Comparison of ENCODE assay signal across 2 cellular contexts in genomic region chr6:108686896-108687295, GRCh38.
TF ChIP-seq lines count a peak whose summit lies in the region.

No MANE protein-coding gene starts in this region.

TF ChIP-seq in IMR-90, 13 proteins besides CTCF, POLR2A, EP300 and RAD21 (continued from another document):
- TF ChIP-seq RCOR1 (IDR thresholded peaks at IDR 0.05; ENCODE audit: insufficient replicate concordance, low read length) (no peak), USF2 (IDR thresholded peaks at IDR 0.05; ENCODE audit: low read depth, low read length) (no peak), CHD1 (IDR thresholded peaks at IDR 0.05; ENCODE audit: low read depth, low read length) (no peak), MXI1 (IDR thresholded peaks at IDR 0.05; ENCODE audit: borderline replicate concordance, low read depth, low read length) (no peak), FOS (IDR thresholded peaks at IDR 0.05; ENCODE audit: low read depth, low read length) (no peak), RFX5 (IDR thresholded peaks at IDR 0.05; ENCODE audit: low read depth, low read length) (no peak), CEBPB (IDR thresholded peaks at IDR 0.05; ENCODE audit: low read depth, low read length) (no peak), BHLHE40 (IDR thresholded peaks at IDR 0.05; ENCODE audit: low read depth, low read length) (no peak), MAZ (IDR thresholded peaks at IDR 0.05; ENCODE audit: borderline replicate concordance, low read depth, low read length) (no peak), MAFK (IDR thresholded peaks at IDR 0.05; ENCODE audit: low read depth, low read length) (no peak), NFE2L2 (IDR thresholded peaks at IDR 0.05; ENCODE audit: low read depth, low read length) (no peak), ELK1 (IDR thresholded peaks at IDR 0.05; ENCODE audit: borderline replicate concordance, low read depth, low read length) (no peak)

TF ChIP-seq in HEK293T, 16 proteins besides CTCF, POLR2A, EP300 and RAD21:
- no peak for TF ChIP-seq SUZ12 (IDR thresholded peaks at IDR 0.05)
- TF ChIP-seq CTBP1 (IDR thresholded peaks at IDR 0.05; ENCODE audit: borderline replicate concordance), result no peak
- TF ChIP-seq LEF1 (IDR thresholded peaks at IDR 0.05; ENCODE audit: borderline replicate concordance), result no peak
- no peak for TF ChIP-seq ELF4 (IDR thresholded peaks at IDR 0.05)
- no peak for TF ChIP-seq HDGF (IDR thresholded peaks at IDR 0.05; ENCODE audit: borderline replicate concordance)
- TF ChIP-seq FOXA1 (IDR thresholded peaks at IDR 0.05), result no peak
- no peak for TF ChIP-seq ZNF384 (IDR thresholded peaks at IDR 0.05)
- no peak for TF ChIP-seq ARNT (IDR thresholded peaks at IDR 0.05)
- no peak for TF ChIP-seq L3MBTL2 (conservative IDR thresholded peaks at IDR 0.05)
- TF ChIP-seq SP1 (IDR thresholded peaks at IDR 0.05), result no peak
